8 cellular contexts compared by ENCODE assay signal in genomic region chr16:89315791-89316581, GRCh38.
DNase-seq lines count a peak whose midpoint lies in the region; ATAC-seq and TF ChIP-seq lines count a peak whose summit lies in the region.

No MANE protein-coding gene starts in this region.

- H3K27ac ChIP-seq in MM.1S (ENCODE audit: low read length), result peak overlapping the region; percentile 90
- peak overlapping the region; percentile 74 to 87 for H3K27ac ChIP-seq in esophagus (ENCODE audit: low read depth in 2 of 2, low read length in 1 of 2)

- CTCF ChIA-PET in Calu3 (lab: Charles Lee), result interaction anchor here (0.9 to 2.4 kb wide), 3 partner anchors 10 to 192 kb away, joined by 4 to 8 read pairs (median 5); no protein-coding TSS in a partner anchor

- peak overlapping the region; percentile 65 for H3K27ac Mint-ChIP-seq in Calu3 (ENCODE audit: unreplicated experiment)

- H3K4me2 ChIP-seq in MM.1S (ENCODE audit: low read depth, low read length) (peak overlapping the region; percentile 41; the same call in 1 of the 2 replicates), skeletal muscle satellite cell (ENCODE audit: low read length) (peak overlapping the region; percentile 45)

- H3K27me3 ChIP-seq in MM.1S (replicated peaks; ENCODE audit: insufficient read depth, low read length), result no peaks in the 10 kb centered on the region
- no peaks in the 10 kb centered on the region for H3K27me3 ChIP-seq in esophagus (ENCODE audit: control insufficient read depth in 1 of 2, insufficient read depth in 2 of 2, low read length in 2 of 2)
- H3K27me3 ChIP-seq in skeletal muscle satellite cell (ENCODE audit: control insufficient read depth, insufficient read depth, low read length), result no peaks in the 10 kb centered on the region

- H3K9ac ChIP-seq in MM.1S (ENCODE audit: low read length), result peak overlapping the region; percentile 18; the same call in 1 of the 2 replicates
- peak overlapping the region; percentile 49 for H3K9ac ChIP-seq in skeletal muscle satellite cell (ENCODE audit: low read depth, low read length)

- peaks cover 81% of the 10 kb centered on the region for H3K36me3 Mint-ChIP-seq in Calu3 (ENCODE audit: insufficient read depth, unreplicated experiment)

- intact Hi-C loops in Calu3 (cut with micrococcal nuclease; ENCODE audit: unreplicated experiment), result no loop called here

- H3K4me1 ChIP-seq in MM.1S (ENCODE audit: low read length) (peaks cover 46% of the 10 kb centered on the region), esophagus (ENCODE audit: control insufficient read depth in 2 of 2, insufficient read depth in 2 of 2, low read length in 1 of 2) (peaks cover 39 to 66% of the 10 kb centered on the region in 2 donors), skeletal muscle satellite cell (ENCODE audit: control insufficient read depth, insufficient read depth, low read length) (peaks cover 82% of the 10 kb centered on the region)

- no peak for ATAC-seq in HG02870 (IDR thresholded peaks at IDR 0.05; ENCODE audit: unreplicated experiment)

- DNase-seq in Calu3 (peak; percentile 67), MM.1S (peak; percentile 84), occipital lobe (lab: John Stamatoyannopoulos, UW) (no peak), SHP77 (lab: John Stamatoyannopoulos, UW) (no peak)
- DNase-seq in activated CD8-positive, alpha-beta memory T cell treated with anti-CD3 and anti-CD28 coated beads for 1 hour (ENCODE audit: extremely low read depth in 1 of 2, low read depth in 1 of 2), result peak; percentile 40 to 65

- H4K20me1 ChIP-seq in MM.1S (ENCODE audit: insufficient read depth, low read length), result no peaks in the 10 kb centered on the region

- peaks cover 25% of the 10 kb centered on the region for H3F3A ChIP-seq in MM.1S (ENCODE audit: insufficient read depth, low read length)

- no TSS peak for BruUV-seq in Calu3 (replicated peaks; lab: Mats Ljungman, UMichigan)

- H3K4me3 Mint-ChIP-seq in Calu3 (ENCODE audit: low read depth, unreplicated experiment), result peak overlapping the region; percentile 74

- H3K4me1 Mint-ChIP-seq in Calu3 (ENCODE audit: low read depth, unreplicated experiment), result peaks cover 73% of the 10 kb centered on the region

- H3K9me3 ChIP-seq in MM.1S (replicated peaks; ENCODE audit: insufficient read depth, low read length), result no peaks in the 10 kb centered on the region
- H3K9me3 ChIP-seq in esophagus (ENCODE audit: control insufficient read depth in 2 of 2, insufficient read depth in 1 of 2, low read depth in 1 of 2, low read length in 1 of 2), result peaks cover 0 to 4% of the 10 kb centered on the region in 2 donors
- H3K9me3 ChIP-seq in skeletal muscle satellite cell (replicated peaks; ENCODE audit: low read length), result no peaks in the 10 kb centered on the region

- H3K79me2 ChIP-seq in MM.1S (ENCODE audit: low read length), result peaks cover 93% of the 10 kb centered on the region

- no peaks in the 10 kb centered on the region for H3K9me2 ChIP-seq in MM.1S (replicated peaks; ENCODE audit: insufficient read depth, low read length)

- no peak overlapping the region for H2AFZ ChIP-seq in MM.1S (ENCODE audit: low read length)

- H3K36me3 ChIP-seq in MM.1S (replicated peaks; ENCODE audit: insufficient read depth, low read length) (no peaks in the 10 kb centered on the region), esophagus (ENCODE audit: control insufficient read depth in 2 of 2, insufficient read depth in 2 of 2, low read length in 1 of 2) (peaks cover 0 to 29% of the 10 kb centered on the region in 2 donors), skeletal muscle satellite cell (ENCODE audit: insufficient read depth, low read length) (peaks cover 30% of the 10 kb centered on the region)

- H3K27me3 Mint-ChIP-seq in Calu3 (ENCODE audit: unreplicated experiment), result no peaks in the 10 kb centered on the region

- H3K4me3 ChIP-seq in MM.1S (ENCODE audit: low read length) (no peak overlapping the region; the same call in 1 of the 2 replicates), esophagus (ENCODE audit: low read depth in 1 of 2, low read length in 2 of 2) (peak overlapping the region in 1 of 2 donors; percentile 17), skeletal muscle satellite cell (ENCODE audit: low read length) (no peak overlapping the region)

- TF ChIP-seq CTCF in Calu3 (IDR thresholded peaks at IDR 0.05; ENCODE audit: unreplicated experiment) (no peak), MM.1S (IDR thresholded peaks at IDR 0.05; ENCODE audit: low read length) (no peak)

- WGBS in esophagus, 2 donors, result 53 to 60% methylated on average over 20 of the region's 20 CpGs

- H3K9me3 Mint-ChIP-seq in Calu3 (ENCODE audit: low read depth, unreplicated experiment), result no peaks in the 10 kb centered on the region

Comparison
In these comparisons a context has a peak if more than half of its experiments do, and no peak if none do; other contexts are left out.
1. DNase-seq: peak in Calu3 (single experiment), MM.1S (single experiment) and activated CD8-positive, alpha-beta memory T cell treated with anti-CD3 and anti-CD28 coated beads for 1 hour (2 of 2); none in occipital lobe (single experiment) and SHP77 (0 of 2).